Comparison of ENCODE assay signal across 14 cellular contexts in genomic region chr15:30044826-30045225, GRCh38. TPM values are rescaled to one million over a fixed set of nuclear protein-coding genes. Genes with fewer than 3 reads are reported as not detected.
"Had no signal": no experiment of that assay in that cellular context is flagged by ENCODE, and none has a peak within 500 bp of the region (broad histone marks: within the 10 kb centered on the region; RNA-seq: fewer than 3 reads in every experiment).

No MANE protein-coding gene starts in this region.

RNA-seq across cellular contexts. Expression of gene GOLGA8J, which starts 37.9 kb away (rescaled TPM):
- total RNA-seq: endothelial cell of umbilical vein, epithelial cell of proximal tubule, esophagus squamous epithelium, gastrocnemius medialis, glomerular endothelial cell, kidney epithelial cell, left ventricle myocardium superior, lower leg skin, mammary epithelial cell, mononuclear cell, mucosa of gallbladder had no signal
- polyA plus RNA-seq: endothelial cell of umbilical vein, esophagus, keratinocyte, lung, mammary epithelial cell had no signal
